18 cellular contexts compared by ENCODE assay signal in genomic region chr20:3815703-3816315, GRCh38. TPM values are rescaled to one million over a fixed set of nuclear protein-coding genes. Genes with fewer than 3 reads are reported as not detected.
DNase-seq lines count a peak whose midpoint lies in the region; ATAC-seq and TF ChIP-seq lines count a peak whose summit lies in the region.
"Had no signal": no experiment of that assay in that cellular context is flagged by ENCODE, and none has a peak within 500 bp of the region (broad histone marks: within the 10 kb centered on the region; RNA-seq: fewer than 3 reads in every experiment).

No MANE protein-coding gene starts in this region.

- H3K27me3 Mint-ChIP-seq in stimulated activated naive CD8-positive, alpha-beta T cell treated with anti-CD3 and anti-CD28 coated beads, Interleukin-15, Interleukin-2, amounts not matched to agents 100 ng/mL and 50 ng/mL, for 24 hours, result no peaks in the 10 kb centered on the region
- H3K27me3 Mint-ChIP-seq in activated CD4-positive, alpha-beta memory T cell treated with anti-CD3 and anti-CD28 coated beads, Interleukin-2, amount 10 ng/mL, durations not matched to agents 7 days and 5 days, result no peaks in the 10 kb centered on the region
- H3K27me3 Mint-ChIP-seq in immature natural killer cell (ENCODE audit: low read depth in 3 of 3), result peaks cover 9 to 23% (median 14%) of the 10 kb centered on the region in 3 donors

- H3K27me3 ChIP-seq in hepatocyte, result no peaks in the 10 kb centered on the region
- H3K27me3 ChIP-seq: gastrocnemius medialis, ovary, SJCRH30, tibial artery had no signal

- H3K27ac ChIP-seq in hepatocyte, result no peak overlapping the region
- H3K27ac ChIP-seq: gastrocnemius medialis, HL-60, ovary, SJCRH30, tibial artery had no signal

- H3K36me3 Mint-ChIP-seq in stimulated activated naive CD8-positive, alpha-beta T cell treated with anti-CD3 and anti-CD28 coated beads, Interleukin-15, Interleukin-2, amounts not matched to agents 100 ng/mL and 50 ng/mL, for 24 hours (ENCODE audit: low read depth), result no peaks in the 10 kb centered on the region
- peaks cover 13% of the 10 kb centered on the region for H3K36me3 Mint-ChIP-seq in activated CD4-positive, alpha-beta memory T cell treated with anti-CD3 and anti-CD28 coated beads, Interleukin-2, amount 10 ng/mL, durations not matched to agents 7 days and 5 days (ENCODE audit: low read depth)
- H3K36me3 Mint-ChIP-seq in immature natural killer cell, result no peaks in the 10 kb centered on the region
- H3K36me3 Mint-ChIP-seq: mesothelial cell of epicardium had no signal

- H3K27ac Mint-ChIP-seq in stimulated activated naive CD8-positive, alpha-beta T cell treated with anti-CD3 and anti-CD28 coated beads, Interleukin-15, Interleukin-2, amounts not matched to agents 100 ng/mL and 50 ng/mL, for 24 hours, result peak overlapping the region; percentile 76
- peak overlapping the region; percentile 96 for H3K27ac Mint-ChIP-seq in activated CD4-positive, alpha-beta memory T cell treated with anti-CD3 and anti-CD28 coated beads, Interleukin-2, amount 10 ng/mL, durations not matched to agents 7 days and 5 days
- H3K27ac Mint-ChIP-seq in immature natural killer cell, result peak overlapping the region; percentile 87 to 96 (median 94)
- H3K27ac Mint-ChIP-seq: mesothelial cell of epicardium had no signal

- H2AFZ ChIP-seq in hepatocyte, result no peak overlapping the region

- peaks cover 78% of the 10 kb centered on the region for H3K4me1 Mint-ChIP-seq in stimulated activated naive CD8-positive, alpha-beta T cell treated with anti-CD3 and anti-CD28 coated beads, Interleukin-15, Interleukin-2, amounts not matched to agents 100 ng/mL and 50 ng/mL, for 24 hours (ENCODE audit: low read depth)
- peaks cover 83% of the 10 kb centered on the region for H3K4me1 Mint-ChIP-seq in activated CD4-positive, alpha-beta memory T cell treated with anti-CD3 and anti-CD28 coated beads, Interleukin-2, amount 10 ng/mL, durations not matched to agents 7 days and 5 days
- H3K4me1 Mint-ChIP-seq in immature natural killer cell, result peaks cover 86% of the 10 kb centered on the region in 2 donors

- TF ChIP-seq CTCF in hepatocyte (IDR thresholded peaks at IDR 0.05; ENCODE audit: poor library complexity), result no peak

- H3K9me2 ChIP-seq in hepatocyte (replicated peaks; ENCODE audit: insufficient read depth), result no peaks in the 10 kb centered on the region

- POLR2A ChIA-PET in activated CD4-positive, alpha-beta memory T cell treated with anti-CD3 and anti-CD28 coated beads, Interleukin-2, amount 10 ng/mL, durations not matched to agents 7 days and 5 days (lab: Charles Lee), result interaction anchor here (1.0 to 5.3 kb wide), 4 partner anchors 12 to 34 kb away, joined by 4 to 57 read pairs (median 6); partner anchors contain the start of genes CENPB and SPEF1

- CTCF ChIA-PET in activated CD4-positive, alpha-beta memory T cell treated with anti-CD3 and anti-CD28 coated beads, Interleukin-2, amount 10 ng/mL, durations not matched to agents 7 days and 5 days (lab: Charles Lee), result interaction anchor here (1.7 to 1.8 kb wide), 2 partner anchors 28 to 29 kb away, joined by 5 to 7 read pairs; partner anchors contain the start of gene CENPB

- peaks cover 37% of the 10 kb centered on the region for H3K4me1 ChIP-seq in hepatocyte (ENCODE audit: insufficient read depth)

- 78% methylated on average over 9 of the region's 9 CpGs for WGBS in hepatocyte (ENCODE audit: low lambda C conversion rate, missing lambda C conversion rate)

- H3K4me3 Mint-ChIP-seq in stimulated activated naive CD8-positive, alpha-beta T cell treated with anti-CD3 and anti-CD28 coated beads, Interleukin-15, Interleukin-2, amounts not matched to agents 100 ng/mL and 50 ng/mL, for 24 hours, result no peak overlapping the region
- H3K4me3 Mint-ChIP-seq in activated CD4-positive, alpha-beta memory T cell treated with anti-CD3 and anti-CD28 coated beads, Interleukin-2, amount 10 ng/mL, durations not matched to agents 7 days and 5 days, result peak overlapping the region; percentile 49
- peak overlapping the region; percentile 81 to 95 (median 85) for H3K4me3 Mint-ChIP-seq in immature natural killer cell
- H3K4me3 Mint-ChIP-seq: mesothelial cell of epicardium had no signal

- H4K20me1 ChIP-seq in hepatocyte (ENCODE audit: insufficient read depth, poor library complexity, severe bottlenecking), result no peaks in the 10 kb centered on the region

- DNase-seq in stimulated activated naive CD8-positive, alpha-beta T cell treated with anti-CD3 and anti-CD28 coated beads, Interleukin-15, Interleukin-2, amounts not matched to agents 100 U/mL and 50 U/mL, for 24 hours, result no peak
- peak; percentile 69 for DNase-seq in activated CD4-positive, alpha-beta memory T cell treated with anti-CD3 and anti-CD28 coated beads, Interleukin-2, amount 10 ng/mL, durations not matched to agents 7 days and 5 days
- DNase-seq in immature natural killer cell, result peak; percentile 65 to 71 (median 68)
- no peak for DNase-seq in NK-92 treated with Interleukin-12 subunit alpha and Interleukin-12 subunit beta, amount 100 ng/mL, for 24 hours (lab: John Stamatoyannopoulos, UW)
- DNase-seq in NCI-H524 treated with DMSO at 0.1 percent for 48 hours (lab: John Stamatoyannopoulos, UW), result no peak
- no peak for DNase-seq in hepatocyte (ENCODE audit: low spot score)
- DNase-seq: AML-193; DMS79 treated with DMSO at 0.1 percent for 48 hours; gastrocnemius medialis; islet precursor cell; ovary; SJCRH30; stimulated activated CD4-positive, alpha-beta T cell treated with anti-CD3 and anti-CD28 coated beads, Interleukin-12 subunit alpha, Interleukin-12 subunit beta, amount 100 ng/mL, for 4 hours; tibial artery had no signal

- no peak overlapping the region for H3K4me3 ChIP-seq in hepatocyte
- H3K4me3 ChIP-seq: gastrocnemius medialis, ovary, SJCRH30, tibial artery had no signal

- H3K79me2 ChIP-seq in hepatocyte, result no peaks in the 10 kb centered on the region

- no peaks in the 10 kb centered on the region for H3K9me3 ChIP-seq in hepatocyte (ENCODE audit: low read depth)
- H3K9me3 ChIP-seq: gastrocnemius medialis, ovary, SJCRH30, tibial artery had no signal

- H3K36me3 ChIP-seq in hepatocyte (replicated peaks; ENCODE audit: insufficient read depth, low read depth), result no peaks in the 10 kb centered on the region
- H3K36me3 ChIP-seq: gastrocnemius medialis, ovary, SJCRH30, tibial artery had no signal

- ATAC-seq in stimulated activated naive CD8-positive, alpha-beta T cell treated with anti-CD3 and anti-CD28 coated beads, Interleukin-15, Interleukin-2, amounts not matched to agents 100 U/mL and 50 U/mL, for 24 hours, result no peak
- ATAC-seq in GM19324 (IDR thresholded peaks at IDR 0.05; ENCODE audit: low FRiP score, unreplicated experiment), result no peak
- ATAC-seq: gastrocnemius medialis had no signal

- no peak overlapping the region for H3K4me2 ChIP-seq in hepatocyte

- H3K9me3 Mint-ChIP-seq in stimulated activated naive CD8-positive, alpha-beta T cell treated with anti-CD3 and anti-CD28 coated beads, Interleukin-15, Interleukin-2, amounts not matched to agents 100 ng/mL and 50 ng/mL, for 24 hours, result no peaks in the 10 kb centered on the region
- no peaks in the 10 kb centered on the region for H3K9me3 Mint-ChIP-seq in activated CD4-positive, alpha-beta memory T cell treated with anti-CD3 and anti-CD28 coated beads, Interleukin-2, amount 10 ng/mL, durations not matched to agents 7 days and 5 days
- no peaks in the 10 kb centered on the region for H3K9me3 Mint-ChIP-seq in immature natural killer cell
- H3K9me3 Mint-ChIP-seq: mesothelial cell of epicardium had no signal

RNA-seq across cellular contexts. Expression of gene AP5S1, which starts 4.5 kb away (rescaled TPM):
- total RNA-seq in activated CD4-positive, alpha-beta memory T cell treated with anti-CD3 and anti-CD28 coated beads, Interleukin-2, amount 10 ng/mL, durations not matched to agents 7 days and 5 days, result 10 to 100 TPM; 12.7 to 15.5 TPM
- polyA plus RNA-seq in immature natural killer cell, result 10 to 100 TPM; 16.3 to 23.1 (median 17.4) TPM
- total RNA-seq in hepatocyte, result 13.8 and 15.9 TPM in 2 replicates
- 19.7 and 21.8 TPM in 2 replicates for polyA plus RNA-seq in hepatocyte

RNA-seq across cellular contexts. Expression of gene CDC25B, which starts 19.7 kb away (rescaled TPM):
- 100 to 1,000 TPM; 452 to 454 TPM for total RNA-seq in activated CD4-positive, alpha-beta memory T cell treated with anti-CD3 and anti-CD28 coated beads, Interleukin-2, amount 10 ng/mL, durations not matched to agents 7 days and 5 days
- polyA plus RNA-seq in immature natural killer cell (10 to 100 TPM; 25.3 to 42.0 (median 29.0) TPM), hepatocyte (20.0 and 21.9 TPM in 2 replicates)
- 15.1 and 15.7 TPM in 2 replicates for total RNA-seq in hepatocyte

RNA-seq across cellular contexts. Expression of gene CENPB, which starts 29.3 kb away (rescaled TPM):
- 10 to 100 TPM; 67.0 to 68.0 TPM for total RNA-seq in activated CD4-positive, alpha-beta memory T cell treated with anti-CD3 and anti-CD28 coated beads, Interleukin-2, amount 10 ng/mL, durations not matched to agents 7 days and 5 days
- polyA plus RNA-seq in immature natural killer cell, result 1 to 10 TPM; 1.0 to 1.7 (median 1.1) TPM
- total RNA-seq in hepatocyte, result 40.9 and 46.7 TPM in 2 replicates
- polyA plus RNA-seq in hepatocyte, result 17.6 and 21.2 TPM in 2 replicates

RNA-seq across cellular contexts. Expression of gene MAVS, which starts 30.8 kb away (rescaled TPM):
- 10 to 100 TPM; 31.1 to 31.6 TPM for total RNA-seq in activated CD4-positive, alpha-beta memory T cell treated with anti-CD3 and anti-CD28 coated beads, Interleukin-2, amount 10 ng/mL, durations not matched to agents 7 days and 5 days
- polyA plus RNA-seq in immature natural killer cell (1 to 10 TPM; 1.8 to 9.3 (median 2.5) TPM), hepatocyte (12.6 and 15.6 TPM in 2 replicates)
- total RNA-seq in hepatocyte, result 21.9 and 24.7 TPM in 2 replicates

RNA-seq across cellular contexts. Expression of gene SPEF1, which starts 34.6 kb away (rescaled TPM):
- not detected for total RNA-seq in activated CD4-positive, alpha-beta memory T cell treated with anti-CD3 and anti-CD28 coated beads, Interleukin-2, amount 10 ng/mL, durations not matched to agents 7 days and 5 days
- polyA plus RNA-seq in immature natural killer cell (not detected), hepatocyte (0.51 TPM in 1 of 2 replicates, not detected in the other)
- total RNA-seq in hepatocyte, result 0.63 TPM in 1 of 2 replicates, not detected in the other
- total RNA-seq: gastrocnemius medialis had no signal

Comparison
In these comparisons a context has a peak if more than half of its experiments do, and no peak if none do; other contexts are left out.
1. DNase-seq: peak in activated CD4-positive, alpha-beta memory T cell treated with anti-CD3 and anti-CD28 coated beads, Interleukin-2, amount 10 ng/mL, durations not matched to agents 7 days and 5 days (single experiment) and immature natural killer cell (3 of 3); none in stimulated activated naive CD8-positive, alpha-beta T cell treated with anti-CD3 and anti-CD28 coated beads, Interleukin-15, Interleukin-2, amounts not matched to agents 100 U/mL and 50 U/mL, for 24 hours (single experiment), NK-92 treated with Interleukin-12 subunit alpha and Interleukin-12 subunit beta, amount 100 ng/mL, for 24 hours (single experiment), NCI-H524 treated with DMSO at 0.1 percent for 48 hours (single experiment) and hepatocyte (single experiment).
2. RNA of gene CDC25B, which starts 19.7 kb away (total RNA-seq): 452 to 454 TPM in activated CD4-positive, alpha-beta memory T cell treated with anti-CD3 and anti-CD28 coated beads, Interleukin-2, amount 10 ng/mL, durations not matched to agents 7 days and 5 days; 15.1 to 15.7 TPM in hepatocyte; every median in the first group is over 10 times any median in the second.
3. Peak in every context shown above with its lines, with median percentiles within 50 percentile points of each other: H3K27ac Mint-ChIP-seq.